8 cellular contexts compared by ENCODE assay signal in the genomic region with DNA sequence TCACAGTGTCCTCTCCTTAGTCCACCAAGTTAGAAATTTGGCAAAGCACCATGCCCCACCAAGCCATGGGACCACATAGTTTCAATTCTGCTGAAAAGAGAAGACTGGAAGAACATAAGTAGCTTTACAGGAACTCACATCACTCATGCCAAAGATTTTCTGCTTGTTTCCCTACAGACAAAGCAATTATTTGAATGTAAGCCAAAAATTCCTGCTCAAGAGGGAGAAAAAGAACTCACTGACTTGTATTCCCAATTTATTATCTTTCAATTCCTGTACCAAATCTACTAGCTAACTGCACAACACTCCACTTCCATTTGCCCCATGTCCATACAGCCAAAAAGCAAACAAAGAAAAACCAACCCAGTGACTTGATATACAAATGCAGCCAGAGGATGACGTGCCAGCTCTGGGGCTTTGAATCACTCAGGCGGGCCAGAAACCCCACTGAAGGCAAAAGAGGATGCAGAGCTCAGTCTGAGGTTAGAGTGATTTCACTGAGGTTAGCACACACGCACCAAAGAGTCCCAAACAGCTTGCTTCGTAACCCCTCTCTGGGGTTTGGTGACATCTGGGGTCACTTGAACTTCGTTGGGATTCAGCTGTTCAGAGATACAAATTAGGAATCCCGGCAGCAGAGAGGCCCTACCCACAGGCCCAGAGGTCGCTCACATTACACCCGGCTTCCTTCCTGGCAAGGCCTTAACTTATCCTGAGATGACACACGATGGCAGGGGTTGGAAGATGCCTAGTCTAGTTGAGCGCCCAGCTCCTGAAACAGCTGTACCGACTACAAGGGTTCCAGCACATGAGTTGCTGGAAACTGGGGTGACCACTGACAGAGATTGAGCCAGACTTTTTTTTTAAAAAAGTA. TPM values are rescaled to one million over a fixed set of nuclear protein-coding genes. Genes with fewer than 3 reads are reported as not detected.
DNase-seq lines count a peak whose midpoint lies in the region; ATAC-seq, FAIRE-seq and TF ChIP-seq lines count a peak whose summit lies in the region.

No MANE protein-coding gene starts in this region.

- 0% methylated on average over 11 of the region's 11 CpGs for WGBS in GM12878 (ENCODE audit: insufficient coverage, insufficient replicate concordance, low lambda C conversion rate, missing lambda C conversion rate)

- RAD21 ChIA-PET in GM12878 (lab: Charles Lee; ENCODE audit: unreplicated experiment), result interaction anchor here (0.6 to 10.3 kb wide), 31 partner anchors 8 to 684 kb away, joined by 3 to 74 read pairs (median 6); a partner anchor contains a TSS

- H3K4me1 ChIP-seq in GM12878 (ENCODE audit: control insufficient read depth, insufficient read depth, low read length), result peaks cover 37% of the 10 kb centered on the region

- TF ChIP-seq CTCF in AG04450 (IDR thresholded peaks at IDR 0.05; ENCODE audit: low read depth, low read length), result no peak
- TF ChIP-seq CTCF in GM12878 (IDR thresholded peaks at IDR 0.05 in 2 of 3, conservative IDR thresholded peaks at IDR 0.05 in 1 of 3; ENCODE audit: control insufficient read depth in 2 of 3, extremely low read depth in 1 of 3, insufficient read depth in 1 of 3, low read depth in 3 of 3, low read length in 3 of 3), result peak in 1 of 3 experiments; percentile 0; a peak in 1 of 6 replicates

- H3K9me3 ChIP-seq in AG04450 (ENCODE audit: control insufficient read depth, insufficient read depth, low read length) (peaks cover 5% of the 10 kb centered on the region; the same call in 1 of the 2 replicates), GM12878 (replicated peaks; ENCODE audit: control insufficient read depth, insufficient read depth, low read length) (no peaks in the 10 kb centered on the region)

- peak; percentile 30 for DNase-seq in AG04450 (ENCODE audit: low read depth, low spot score)
- peak; percentile 85 for DNase-seq in T-helper 2 cell treated with Interferon-gamma antibody and Interleukin-4, amounts not matched to agents 5 μg/mL and 100 μg/mL, for 36 hours (ENCODE audit: low spot score)
- peak; percentile 98 for DNase-seq in GM12878 (ENCODE audit: low read depth, low spot score)
- DNase-seq in left lobe of liver (ENCODE audit: low spot score), result peak; percentile 58
- DNase-seq in stimulated activated CD4-positive, alpha-beta T cell treated with anti-CD3 and anti-CD28 coated beads, TNF-alpha, amount 100 ng/mL, for 1 hour (ENCODE audit: low read depth in 3 of 3, low spot score in 1 of 3), result peak; percentile 31 to 54 (median 49)
- no peak for DNase-seq in NCI-H510A (lab: John Stamatoyannopoulos, UW)

- peaks cover 0 to 3% of the 10 kb centered on the region in 2 experiments; a peak in 1 of 4 replicates for H3K36me3 ChIP-seq in GM12878 (ENCODE audit: control insufficient read depth in 2 of 2, insufficient read depth in 2 of 2, low read length in 1 of 2)

- H3K36me3 Mint-ChIP-seq in T-helper 2 cell treated with Interferon-gamma antibody and Interleukin-4, amounts not matched to agents 5 μg/mL and 100 μg/mL, for 36 hours (ENCODE audit: low read depth), result peaks cover 12% of the 10 kb centered on the region

- no peaks in the 10 kb centered on the region for H4K20me1 ChIP-seq in GM12878 (ENCODE audit: control insufficient read depth, insufficient read depth)

- peak; percentile 8; the same call in 1 of the 2 replicates for TF ChIP-seq RAD21 in GM12878 (IDR thresholded peaks at IDR 0.05; ENCODE audit: insufficient read depth, low read depth, low read length)

- H3K79me2 ChIP-seq in GM12878 (ENCODE audit: control insufficient read depth, insufficient read depth, low read length), result peaks cover 93% of the 10 kb centered on the region

- SMC1A ChIA-PET in GM12878 (lab: Charles Lee; ENCODE audit: uncharacterized antibody, unreplicated experiment), result interaction anchor here (0.7 to 25.8 kb wide), 28 partner anchors 9 to 881 kb away, joined by 3 to 295 read pairs (median 6); a partner anchor contains a TSS

- ATAC-seq in GM19023 (IDR thresholded peaks at IDR 0.05; ENCODE audit: unreplicated experiment) (peak; percentile 49), HG03135 (IDR thresholded peaks at IDR 0.05; ENCODE audit: unreplicated experiment) (peak; percentile 46), GM12878 (peak; percentile 48), left lobe of liver (peak; percentile 43)

- no peaks in the 10 kb centered on the region for H3K27me3 Mint-ChIP-seq in T-helper 2 cell treated with Interferon-gamma antibody and Interleukin-4, amounts not matched to agents 5 μg/mL and 100 μg/mL, for 36 hours (ENCODE audit: low read depth)

- peak overlapping the region; percentile 97 for H3K4me3 Mint-ChIP-seq in T-helper 2 cell treated with Interferon-gamma antibody and Interleukin-4, amounts not matched to agents 5 μg/mL and 100 μg/mL, for 36 hours

- BruUV-seq in GM12878 (replicated peaks; lab: Mats Ljungman, UMichigan), result no TSS peak

- H3K4me2 ChIP-seq in GM12878 (ENCODE audit: control insufficient read depth, insufficient read depth), result peak overlapping the region; percentile 95

- in situ Hi-C loops in GM12878 (cut with MboI), result loop anchor here (5.0 to 25.0 kb wide), 3 partner anchors 714 to 1233 kb away; a partner anchor contains a TSS

- intact Hi-C loops in GM12878 (cut with micrococcal nuclease; ENCODE audit: unreplicated experiment), result loop anchor here (1.0 to 10.0 kb wide), 13 partner anchors 10 to 1233 kb away; a partner anchor contains a TSS

- peak overlapping the region; percentile 90 for H3K27ac Mint-ChIP-seq in T-helper 2 cell treated with Interferon-gamma antibody and Interleukin-4, amounts not matched to agents 5 μg/mL and 100 μg/mL, for 36 hours

- peak overlapping the region; percentile 99 for H3K9ac ChIP-seq in GM12878 (ENCODE audit: control insufficient read depth, insufficient read depth, low read length)

- peak; percentile 99 for TF ChIP-seq EP300 in GM12878 (IDR thresholded peaks at IDR 0.05; ENCODE audit: borderline replicate concordance in 1 of 2, control insufficient read depth in 1 of 2, low read depth in 2 of 2, low read length in 2 of 2)

- no peaks in the 10 kb centered on the region for H3K9me3 Mint-ChIP-seq in T-helper 2 cell treated with Interferon-gamma antibody and Interleukin-4, amounts not matched to agents 5 μg/mL and 100 μg/mL, for 36 hours

- H3K4me3 ChIP-seq in AG04450 (ENCODE audit: low read depth, low read length) (peak overlapping the region; percentile 96), GM12878 (peak overlapping the region; percentile 86)

- no peak overlapping the region for H2AFZ ChIP-seq in GM12878 (ENCODE audit: control insufficient read depth, low read depth, low read length)

- peak overlapping the region; percentile 87 for H3K27ac ChIP-seq in AG04450 (ENCODE audit: low read depth, low read length)
- H3K27ac ChIP-seq in GM12878 (ENCODE audit: control insufficient read depth, insufficient read depth), result peak overlapping the region; percentile 92

- TF ChIP-seq POLR2A in GM12878 (IDR thresholded peaks at IDR 0.05; ENCODE audit: low read depth, low read length), result peak; percentile 64

- no peaks in the 10 kb centered on the region for H3K27me3 ChIP-seq in AG04450 (ENCODE audit: control insufficient read depth, insufficient read depth, low read length)
- no peaks in the 10 kb centered on the region for H3K27me3 ChIP-seq in GM12878 (replicated peaks in 1 of 2; ENCODE audit: control insufficient read depth in 2 of 2, insufficient read depth in 2 of 2, low read length in 1 of 2)

- POLR2A ChIA-PET in AG04450 (lab: Yijun Ruan, JAX) (interaction anchor here (0.6 to 2.8 kb wide), 6 partner anchors 9 to 1237 kb away, joined by 3 to 13 read pairs (median 4); no protein-coding TSS in a partner anchor), GM12878 (lab: Charles Lee) (interaction anchor here (0.5 to 8.7 kb wide), 19 partner anchors 9 to 217 kb away, joined by 3 to 66 read pairs (median 4); no protein-coding TSS in a partner anchor)

- H3K4me1 Mint-ChIP-seq in T-helper 2 cell treated with Interferon-gamma antibody and Interleukin-4, amounts not matched to agents 5 μg/mL and 100 μg/mL, for 36 hours (ENCODE audit: low read depth), result peaks cover 72% of the 10 kb centered on the region

- peak; percentile 97 for FAIRE-seq in GM12878 (lab: Jason Lieb, UNC)

- CTCF ChIA-PET in AG04450 (lab: Charles Lee), result interaction anchor here (0.8 to 1.3 kb wide), 8 partner anchors 31 to 223 kb away, joined by 3 to 4 read pairs (median 3); no protein-coding TSS in a partner anchor
- CTCF ChIA-PET in GM12878 (lab: Yijun Ruan, JAX), result interaction anchor here (0.7 to 2.2 kb wide), 15 partner anchors 8 to 244 kb away, joined by 3 to 13 read pairs (median 5); no protein-coding TSS in a partner anchor

TF ChIP-seq in GM12878, 131 proteins besides CTCF, POLR2A, EP300 and RAD21 (continues in another document):
- TF ChIP-seq IKZF2 (IDR thresholded peaks at IDR 0.05) (peak; percentile 96 to 98), CBX5 (IDR thresholded peaks at IDR 0.05; ENCODE audit: low read depth) (no peak), ASH2L (IDR thresholded peaks at IDR 0.05; ENCODE audit: borderline replicate concordance, low read depth) (no peak), KAT2A (conservative IDR thresholded peaks at IDR 0.05; ENCODE audit: control insufficient read depth, low read depth, low read length) (no peak), FOXK2 (IDR thresholded peaks at IDR 0.05) (no peak), RFX5 (IDR thresholded peaks at IDR 0.05; ENCODE audit: low read depth, low read length) (no peak), TARDBP (IDR thresholded peaks at IDR 0.05; ENCODE audit: borderline replicate concordance) (no peak)

RNA-seq across cellular contexts. Expression of a gene that starts 1.7 kb away (rescaled TPM):
- 97.3 and 110 TPM in 2 replicates for polyA plus RNA-seq in AG04450 (2011; rRNA removed)
- 91.8 and 101 TPM in 2 replicates for polyA minus RNA-seq in AG04450 (2011; rRNA and poly(A)+ RNA removed)
- total RNA-seq in GM12878 (2013; cell fraction: nucleolus; rRNA removed), result 377 and 379 TPM in 2 replicates
- total RNA-seq in GM12878 (2014; rRNA removed), result 154 and 163 TPM in 2 replicates
- total RNA-seq in GM12878 (2014; rRNA removed; fragmentation: Illumina TruSeq; extraction: Trizol), result 145 TPM in 2 replicates
- total RNA-seq in GM12878 (2021), result 166 and 176 TPM in 2 replicates
- 68.5 TPM for polyA plus RNA-seq in GM12878 (2011; ENCODE audit: low read depth)
- polyA plus RNA-seq in GM12878 (2011; rRNA removed), result 171 and 213 TPM in 2 replicates
- polyA plus RNA-seq in GM12878 (2011; cell fraction: cytosol; rRNA removed), result 284 and 352 TPM in 2 replicates
- 306 TPM in 2 replicates for polyA plus RNA-seq in GM12878 (2011; cell fraction: nucleus; rRNA removed)
- 90.4 and 119 TPM in 2 replicates for polyA plus RNA-seq in GM12878 (2012)
- polyA plus RNA-seq in GM12878 (2014; fragmentation: Illumina TruSeq; extraction: Trizol), result 146 and 170 TPM in 2 replicates
- 10 to 100 TPM; 20.6 to 38.9 TPM for polyA plus RNA-seq in GM12878 (2014; fragmentation: Nextera tagmentation; extraction: Ambion mirVana)
- 143 and 149 TPM in 2 replicates for polyA plus RNA-seq in GM12878 (2014; rRNA removed)
- polyA plus RNA-seq in GM12878 (2016; fragmentation: Nextera tagmentation; extraction: Ambion mirVana), result 10 to 100 TPM; 46.3 to 61.9 TPM
- polyA minus RNA-seq in GM12878 (2011; rRNA and poly(A)+ RNA removed), result 198 and 256 TPM in 2 replicates
- polyA minus RNA-seq in GM12878 (2011; cell fraction: cytosol; rRNA and poly(A)+ RNA removed), result 85.5 and 87.8 TPM in 2 replicates
- polyA minus RNA-seq in GM12878 (2011; cell fraction: nucleus; rRNA and poly(A)+ RNA removed), result 129 and 203 TPM in 2 replicates
- 20.9 TPM for total RNA-seq in left lobe of liver
